12 cellular contexts compared by ENCODE assay signal in genomic region chr10:103765981-103766380, GRCh38.
DNase-seq lines count a peak whose midpoint lies in the region; ATAC-seq, FAIRE-seq and TF ChIP-seq lines count a peak whose summit lies in the region.
"Had no signal": no experiment of that assay in that cellular context is flagged by ENCODE, and none has a peak within 500 bp of the region (broad histone marks: within the 10 kb centered on the region; RNA-seq: fewer than 3 reads in every experiment).

No MANE protein-coding gene starts in this region.

- H3K9me3 Mint-ChIP-seq in activated T-helper 2 cell treated with anti-CD3 and anti-CD28 coated beads, Interferon-gamma antibody, Interleukin-2, Interleukin-4, amounts not matched to agents 10 μg/mL and 5 μg/mL and 100 μg/mL, durations not matched to agents 14 hours and 24 hours and 36 hours: no peaks in the 10 kb centered on the region
- peaks cover 0 to 3% (median 0%) of the 10 kb centered on the region in 11 donors for H3K9me3 Mint-ChIP-seq in naive thymus-derived CD4-positive, alpha-beta T cell

- no peaks in the 10 kb centered on the region for H3K36me3 ChIP-seq in heart left ventricle
- H3K36me3 ChIP-seq in naive thymus-derived CD4-positive, alpha-beta T cell (ENCODE audit: control insufficient read depth in 2 of 3, insufficient read depth in 3 of 3, low read length in 3 of 3): no peaks in the 10 kb centered on the region
- no peaks in the 10 kb centered on the region for H3K36me3 ChIP-seq in brain microvascular endothelial cell (replicated peaks)
- H3K36me3 ChIP-seq in H7 (replicated peaks; ENCODE audit: control insufficient read depth, insufficient read depth, low read length): no peaks in the 10 kb centered on the region

- in situ Hi-C loops in brain microvascular endothelial cell (cut with HindIII; ENCODE audit: low pct_ligation_motif_present, low sequenced_read_pairs): no loop called here

- H3K4me1 Mint-ChIP-seq in activated T-helper 2 cell treated with anti-CD3 and anti-CD28 coated beads, Interferon-gamma antibody, Interleukin-2, Interleukin-4, amounts not matched to agents 10 μg/mL and 5 μg/mL and 100 μg/mL, durations not matched to agents 14 hours and 24 hours and 36 hours (ENCODE audit: low read depth): peaks cover 30% of the 10 kb centered on the region
- H3K4me1 Mint-ChIP-seq in naive thymus-derived CD4-positive, alpha-beta T cell: peaks cover 45 to 86% (median 67%) of the 10 kb centered on the region in 7 donors

- POLR2A ChIA-PET in naive thymus-derived CD4-positive, alpha-beta T cell (lab: Charles Lee): interaction anchor here (1.3 to 4.5 kb wide), 3 partner anchors 8 to 18 kb away, joined by 3 to 34 read pairs (median 12); no protein-coding TSS in a partner anchor

- TF ChIP-seq CTCF in heart left ventricle (IDR thresholded peaks at IDR 0.05) (no peak), brain microvascular endothelial cell (IDR thresholded peaks at IDR 0.05; ENCODE audit: low read depth, low read length, missing control alignments) (no peak)

- CTCF ChIA-PET in naive thymus-derived CD4-positive, alpha-beta T cell (lab: Charles Lee): interaction anchor here (0.6 to 3.8 kb wide), 6 partner anchors 10 to 527 kb away, joined by 3 to 21 read pairs (median 4); no protein-coding TSS in a partner anchor

- TF ChIP-seq POLR2A in heart left ventricle (IDR thresholded peaks at IDR 0.05): no peak

- H3K36me3 Mint-ChIP-seq in activated T-helper 2 cell treated with anti-CD3 and anti-CD28 coated beads, Interferon-gamma antibody, Interleukin-2, Interleukin-4, amounts not matched to agents 10 μg/mL and 5 μg/mL and 100 μg/mL, durations not matched to agents 14 hours and 24 hours and 36 hours (ENCODE audit: low read depth): no peaks in the 10 kb centered on the region
- H3K36me3 Mint-ChIP-seq in naive thymus-derived CD4-positive, alpha-beta T cell: no peaks in the 10 kb centered on the region

- H3K4me3 Mint-ChIP-seq in activated T-helper 2 cell treated with anti-CD3 and anti-CD28 coated beads, Interferon-gamma antibody, Interleukin-2, Interleukin-4, amounts not matched to agents 10 μg/mL and 5 μg/mL and 100 μg/mL, durations not matched to agents 14 hours and 24 hours and 36 hours (ENCODE audit: low read depth): no peak overlapping the region
- H3K4me3 Mint-ChIP-seq in naive thymus-derived CD4-positive, alpha-beta T cell: peak overlapping the region; percentile 47 to 87 (median 75)

- 60 to 63% (median 60%) methylated on average over 7 to 8 of the region's 8 CpGs for WGBS in heart left ventricle, 4 donors

- no peak for FAIRE-seq in urothelium cell line (lab: Jason Lieb, UNC)
- FAIRE-seq: H1 had no signal

- H3K4me3 ChIP-seq in heart left ventricle: no peak overlapping the region
- peak overlapping the region; percentile 40 for H3K4me3 ChIP-seq in naive thymus-derived CD4-positive, alpha-beta T cell (ENCODE audit: low read length)
- no peak overlapping the region for H3K4me3 ChIP-seq in brain microvascular endothelial cell (ENCODE audit: low read depth, low read length)
- no peak overlapping the region for H3K4me3 ChIP-seq in H7 (ENCODE audit: insufficient read depth, low read depth, low read length)
- H3K4me3 ChIP-seq: SK-N-MC had no signal

- no peaks in the 10 kb centered on the region for H3K27me3 ChIP-seq in heart left ventricle
- H3K27me3 ChIP-seq in naive thymus-derived CD4-positive, alpha-beta T cell (ENCODE audit: control insufficient read depth in 2 of 2, insufficient read depth in 2 of 2, low read length in 2 of 2): no peaks in the 10 kb centered on the region
- no peaks in the 10 kb centered on the region for H3K27me3 ChIP-seq in brain microvascular endothelial cell (replicated peaks)
- no peaks in the 10 kb centered on the region for H3K27me3 ChIP-seq in H7 (ENCODE audit: control insufficient read depth, insufficient read depth, low read length)

- ATAC-seq in heart left ventricle: peak in 1 of 4 donors; percentile 26
- ATAC-seq in Right ventricle myocardium inferior: no peak
- ATAC-seq in naive thymus-derived CD4-positive, alpha-beta T cell: peak; percentile 71

- H3K27me3 Mint-ChIP-seq in activated T-helper 2 cell treated with anti-CD3 and anti-CD28 coated beads, Interferon-gamma antibody, Interleukin-2, Interleukin-4, amounts not matched to agents 10 μg/mL and 5 μg/mL and 100 μg/mL, durations not matched to agents 14 hours and 24 hours and 36 hours (ENCODE audit: low read depth): peaks cover 12% of the 10 kb centered on the region
- peaks cover 0 to 27% (median 0%) of the 10 kb centered on the region in 5 donors for H3K27me3 Mint-ChIP-seq in naive thymus-derived CD4-positive, alpha-beta T cell

- peak overlapping the region in 1 of 12 donors; percentile 1 for H3K27ac ChIP-seq in heart left ventricle
- no peak overlapping the region for H3K27ac ChIP-seq in naive thymus-derived CD4-positive, alpha-beta T cell (ENCODE audit: low read depth, low read length)
- no peak overlapping the region for H3K27ac ChIP-seq in brain microvascular endothelial cell
- H3K27ac ChIP-seq: SK-N-MC had no signal

- no peaks in the 10 kb centered on the region for H3K9me3 ChIP-seq in heart left ventricle
- H3K9me3 ChIP-seq in naive thymus-derived CD4-positive, alpha-beta T cell (ENCODE audit: control insufficient read depth in 2 of 3, low read length in 3 of 3): no peaks in the 10 kb centered on the region

- H3K27ac Mint-ChIP-seq in activated T-helper 2 cell treated with anti-CD3 and anti-CD28 coated beads, Interferon-gamma antibody, Interleukin-2, Interleukin-4, amounts not matched to agents 10 μg/mL and 5 μg/mL and 100 μg/mL, durations not matched to agents 14 hours and 24 hours and 36 hours: no peak overlapping the region
- peak overlapping the region in 8 of 9 donors; percentile 52 to 87 (median 72) for H3K27ac Mint-ChIP-seq in naive thymus-derived CD4-positive, alpha-beta T cell

- peaks cover 5 to 77% (median 42%) of the 10 kb centered on the region in 12 donors for H3K4me1 ChIP-seq in heart left ventricle
- peaks cover 42 to 54% of the 10 kb centered on the region in 2 donors for H3K4me1 ChIP-seq in naive thymus-derived CD4-positive, alpha-beta T cell (ENCODE audit: control insufficient read depth in 2 of 2, insufficient read depth in 2 of 2, low read length in 2 of 2)

- intact Hi-C loops in heart left ventricle (cut with DNase I) (no loop called here), Right ventricle myocardium inferior (cut with DNase I) (no loop called here)
- intact Hi-C loops in activated T-helper 2 cell treated with anti-CD3 and anti-CD28 coated beads, Interferon-gamma antibody, Interleukin-2, Interleukin-4, amounts not matched to agents 10 μg/mL and 5 μg/mL and 100 μg/mL, durations not matched to agents 14 hours and 24 hours and 36 hours (cut with micrococcal nuclease): no loop called here
- intact Hi-C loops in naive thymus-derived CD4-positive, alpha-beta T cell (cut with micrococcal nuclease): loop anchor here in 1 of 2 donors (5.0 kb wide), 3 partner anchors 36 to 86 kb away; no protein-coding TSS in a partner anchor

- DNase-seq in heart left ventricle (peak in 4 of 5 donors; percentile 46 to 83 (median 70)), Right ventricle myocardium inferior (ENCODE audit: missing footprints) (no peak), urothelium cell line (ENCODE audit: low spot score) (peak; percentile 51), AG20443 (ENCODE audit: low spot score) (no peak), brain microvascular endothelial cell (no peak), H7 (no peak)
- DNase-seq in activated T-helper 2 cell treated with anti-CD3 and anti-CD28 coated beads, Interferon-gamma antibody, Interleukin-2, Interleukin-4, amounts not matched to agents 10 μg/mL and 5 μg/mL and 100 μg/mL, durations not matched to agents 14 hours and 24 hours and 36 hours (ENCODE audit: low spot score): peak; percentile 32
- peak in 8 of 9 donors; percentile 69 to 85 (median 78) for DNase-seq in naive thymus-derived CD4-positive, alpha-beta T cell
- DNase-seq: AML-193, glutamatergic neuron had no signal

Comparison
In these comparisons a context has a peak if more than half of its experiments do, and no peak if none do; other contexts are left out.
1. DNase-seq: peak in heart left ventricle (4 of 5), activated T-helper 2 cell treated with anti-CD3 and anti-CD28 coated beads, Interferon-gamma antibody, Interleukin-2, Interleukin-4, amounts not matched to agents 10 μg/mL and 5 μg/mL and 100 μg/mL, durations not matched to agents 14 hours and 24 hours and 36 hours (single experiment), naive thymus-derived CD4-positive, alpha-beta T cell (8 of 9) and urothelium cell line (single experiment); none in Right ventricle myocardium inferior (single experiment), AG20443 (single experiment), brain microvascular endothelial cell (single experiment) and H7 (single experiment).